8 cellular contexts compared by ENCODE assay signal in the genomic region with DNA sequence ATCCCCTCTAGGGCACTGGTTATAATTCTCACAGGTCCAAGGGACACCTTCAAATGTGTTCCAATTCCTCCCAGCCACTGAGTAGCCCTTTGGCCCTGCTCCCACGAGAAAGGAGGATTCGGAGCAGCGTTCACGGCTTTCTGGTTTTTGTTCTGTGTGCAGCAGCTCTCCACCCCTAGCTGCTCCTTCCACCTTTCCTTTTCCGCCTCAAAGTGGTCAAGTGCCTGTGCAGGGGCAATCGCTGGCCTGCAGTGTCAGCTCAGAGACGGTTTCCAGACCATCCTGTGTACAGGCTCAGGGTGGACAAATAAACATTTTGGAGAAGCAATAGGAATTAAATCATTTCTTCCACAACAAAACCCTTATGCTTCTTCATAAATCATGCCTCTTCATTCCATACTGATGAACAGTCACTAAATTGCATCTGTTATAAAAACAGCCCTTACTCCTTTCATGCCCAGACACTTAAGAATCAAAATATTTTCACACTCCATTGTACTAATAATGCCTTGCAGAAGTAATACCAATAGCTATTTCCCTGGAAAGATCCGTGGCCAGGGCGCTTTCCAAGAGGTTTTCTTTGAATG. TPM values are rescaled to one million over a fixed set of nuclear protein-coding genes. Genes with fewer than 3 reads are reported as not detected.
A peak's percentile ranks its signal among the peaks of the same experiment; 100 is the strongest.
DNase-seq lines count a peak whose midpoint lies in the region; ATAC-seq, FAIRE-seq and TF ChIP-seq lines count a peak whose summit lies in the region.

No MANE protein-coding gene starts in this region.

- peak overlapping the region; percentile 61 for H3K27ac Mint-ChIP-seq in activated T-helper 17 cell treated with anti-CD3 and anti-CD28 coated beads, Interleukin-2, amount 50 U/mL, for 72 hours

- H3K9me3 ChIP-seq in tibial artery: no peaks in the 10 kb centered on the region

- no peak for FAIRE-seq in RCC 7860 (lab: Jason Lieb, UNC)

- H3K4me1 Mint-ChIP-seq in activated T-cell treated with anti-CD3 and anti-CD28 coated beads, Interleukin-2, amount 50 U/mL, for 4 hours (ENCODE audit: low read depth): peaks cover 13% of the 10 kb centered on the region
- H3K4me1 Mint-ChIP-seq in activated T-helper 17 cell treated with anti-CD3 and anti-CD28 coated beads, Interleukin-2, amount 50 U/mL, for 72 hours: peaks cover 6% of the 10 kb centered on the region

- peak overlapping the region; percentile 46 to 54 for H3K4me3 ChIP-seq in tibial artery

- H3K4me1 ChIP-seq in tibial artery: peaks cover 0 to 19% (median 7%) of the 10 kb centered on the region in 4 donors

- peaks cover 42% of the 10 kb centered on the region for H3K27me3 Mint-ChIP-seq in activated T-cell treated with anti-CD3 and anti-CD28 coated beads, Interleukin-2, amount 50 U/mL, for 4 hours (ENCODE audit: low read depth)
- H3K27me3 Mint-ChIP-seq in activated T-helper 17 cell treated with anti-CD3 and anti-CD28 coated beads, Interleukin-2, amount 50 U/mL, for 72 hours: peaks cover 37% of the 10 kb centered on the region

- no peak for TF ChIP-seq CTCF in tibial artery (IDR thresholded peaks at IDR 0.05)
- TF ChIP-seq CTCF in GM13977 (IDR thresholded peaks at IDR 0.05; ENCODE audit: extremely low read depth, insufficient read depth, missing control alignments): no peak

- peak overlapping the region; percentile 85 for H3K4me3 Mint-ChIP-seq in activated T-cell treated with anti-CD3 and anti-CD28 coated beads, Interleukin-2, amount 50 U/mL, for 4 hours
- peak overlapping the region; percentile 79 for H3K4me3 Mint-ChIP-seq in activated T-helper 17 cell treated with anti-CD3 and anti-CD28 coated beads, Interleukin-2, amount 50 U/mL, for 72 hours

- H3K36me3 Mint-ChIP-seq in activated T-cell treated with anti-CD3 and anti-CD28 coated beads, Interleukin-2, amount 50 U/mL, for 4 hours (ENCODE audit: insufficient read depth): no peaks in the 10 kb centered on the region
- peaks cover 9% of the 10 kb centered on the region for H3K36me3 Mint-ChIP-seq in activated T-helper 17 cell treated with anti-CD3 and anti-CD28 coated beads, Interleukin-2, amount 50 U/mL, for 72 hours (ENCODE audit: low read depth)

- no peak for DNase-seq in activated T-cell treated with anti-CD3 and anti-CD28 coated beads, Interleukin-2, amount 50 U/mL, for 4 hours
- no peak for DNase-seq in activated T-cell treated with anti-CD3 and anti-CD28 coated beads for 4 hours
- DNase-seq in kidney glomerular epithelial cell (lab: John Stamatoyannopoulos, UW): peak; percentile 40
- DNase-seq in tibial artery: no peak
- DNase-seq in RCC 7860 (ENCODE audit: low spot score): no peak
- DNase-seq in GM13977 (ENCODE audit: low spot score): no peak

- intact Hi-C loops in tibial artery (cut with DNase I; ENCODE audit: low total_unique reads): no loop called here

- peaks cover 0 to 17% of the 10 kb centered on the region in 2 donors for H3K27me3 ChIP-seq in tibial artery

- in situ Hi-C loops in GM13977 (cut with MboI; ENCODE audit: low pct_unique_long_range_greater_than_20kb, low sequenced_read_pairs, unreplicated experiment): no loop called here

- H3K9me3 Mint-ChIP-seq in activated T-cell treated with anti-CD3 and anti-CD28 coated beads, Interleukin-2, amount 50 U/mL, for 4 hours: no peaks in the 10 kb centered on the region
- H3K9me3 Mint-ChIP-seq in activated T-helper 17 cell treated with anti-CD3 and anti-CD28 coated beads, Interleukin-2, amount 50 U/mL, for 72 hours: no peaks in the 10 kb centered on the region

- H3K27ac ChIP-seq in tibial artery: no peak overlapping the region

- H3K36me3 ChIP-seq in tibial artery: no peaks in the 10 kb centered on the region

- ATAC-seq in activated T-cell treated with anti-CD3 and anti-CD28 coated beads, Interleukin-2, amount 50 U/mL, for 4 hours: no peak
- no peak for ATAC-seq in activated T-helper 17 cell treated with anti-CD3 and anti-CD28 coated beads, Interleukin-2, amount 50 U/mL, for 72 hours (replicated peaks)
- no peak for ATAC-seq in GM19452 (IDR thresholded peaks at IDR 0.05; ENCODE audit: unreplicated experiment)

RNA-seq across cellular contexts. Expression of gene KIAA1549, which starts 1.1 kb away (rescaled TPM):
- under 1 TPM; 0.27 to 0.53 (median 0.46) TPM for total RNA-seq in activated T-cell treated with anti-CD3 and anti-CD28 coated beads, Interleukin-2, amount 50 U/mL, for 4 hours
- 1 to 10 TPM; 1.1 to 1.2 TPM for total RNA-seq in activated T-helper 17 cell treated with anti-CD3 and anti-CD28 coated beads, Interleukin-2, amount 50 U/mL, for 72 hours

RNA-seq across cellular contexts. Expression of gene ZC3HAV1L, which starts 55.8 kb away (rescaled TPM):
- total RNA-seq in activated T-cell treated with anti-CD3 and anti-CD28 coated beads, Interleukin-2, amount 50 U/mL, for 4 hours: 1 to 10 TPM; 7.0 to 8.3 (median 7.3) TPM
- 10 to 100 TPM; 23.6 to 32.4 TPM for total RNA-seq in activated T-helper 17 cell treated with anti-CD3 and anti-CD28 coated beads, Interleukin-2, amount 50 U/mL, for 72 hours
